12 cellular contexts compared by ENCODE assay signal in genomic region chr10:93124580-93125318, GRCh38. TPM values are rescaled to one million over a fixed set of nuclear protein-coding genes. Genes with fewer than 3 reads are reported as not detected.
DNase-seq lines count a peak whose midpoint lies in the region; ATAC-seq and TF ChIP-seq lines count a peak whose summit lies in the region.
"Had no signal": no experiment of that assay in that cellular context is flagged by ENCODE, and none has a peak within 500 bp of the region (broad histone marks: within the 10 kb centered on the region; RNA-seq: fewer than 3 reads in every experiment).

No MANE protein-coding gene starts in this region.

- in situ Hi-C loops in gastrocnemius medialis (cut with MboI; ENCODE audit: low sequenced_read_pairs in 4 of 4), result loop anchor here in 3 of 4 donors (10.0 to 25.0 kb wide), 2 partner anchors 163 to 170 kb away; no protein-coding TSS in a partner anchor

- H3K4me3 ChIP-seq in gastrocnemius medialis, result no peak overlapping the region

- DNase-seq in CD1c-positive myeloid dendritic cell (ENCODE audit: extremely low spot score) (peak; percentile 45), activated B cell treated with CpG ODN at 0.5 μM for 24 hours (no peak), gastrocnemius medialis (no peak), DMS53 treated with DMSO at 0.1 percent for 48 hours (lab: John Stamatoyannopoulos, UW; ENCODE audit: unreplicated experiment) (no peak), DMS 273 (lab: John Stamatoyannopoulos, UW; ENCODE audit: unreplicated experiment) (no peak), NCI-H1105 (lab: John Stamatoyannopoulos, UW) (no peak)
- DNase-seq: glutamatergic neuron, T-helper 9 cell had no signal

- no peak overlapping the region for H3K27ac ChIP-seq in gastrocnemius medialis

- peak overlapping the region; percentile 33 for H3K27ac Mint-ChIP-seq in activated B cell treated with CpG ODN at 0.5 μM for 24 hours
- H3K27ac Mint-ChIP-seq: dendritic cell treated with granulocyte-macrophage colony-stimulating factor and Interleukin-4, amounts not matched to agents 40 ng/mL and 50 ng/mL, for 4 days; stimulated activated naive CD8-positive, alpha-beta T cell treated with anti-CD3 and anti-CD28 coated beads, Interleukin-15, Interleukin-2, amounts not matched to agents 100 ng/mL and 50 ng/mL, for 24 hours had no signal

- no peaks in the 10 kb centered on the region for H3K27me3 ChIP-seq in gastrocnemius medialis

- H3K9me3 ChIP-seq in gastrocnemius medialis, result no peaks in the 10 kb centered on the region

- no peaks in the 10 kb centered on the region for H3K27me3 Mint-ChIP-seq in activated B cell treated with CpG ODN at 0.5 μM for 24 hours
- H3K27me3 Mint-ChIP-seq: stimulated activated naive CD8-positive, alpha-beta T cell treated with anti-CD3 and anti-CD28 coated beads, Interleukin-15, Interleukin-2, amounts not matched to agents 100 ng/mL and 50 ng/mL, for 24 hours had no signal

- intact Hi-C loops in activated B cell treated with CpG ODN at 0.5 μM for 24 hours (cut with micrococcal nuclease) (no loop called here), gastrocnemius medialis (cut with DNase I; ENCODE audit: low total_unique reads) (no loop called here)

- TF ChIP-seq CTCF in activated B cell treated with CpG ODN at 0.5 μM for 24 hours (IDR thresholded peaks at IDR 0.05), result no peak
- no peak for TF ChIP-seq CTCF in gastrocnemius medialis (IDR thresholded peaks at IDR 0.05 in 4 of 5, conservative IDR thresholded peaks at IDR 0.05 in 1 of 5)

- POLR2A ChIA-PET in activated B cell treated with CpG ODN at 0.5 μM for 24 hours (lab: Charles Lee), result no interaction called here

- ATAC-seq in GM19455 (IDR thresholded peaks at IDR 0.05; ENCODE audit: unreplicated experiment) (peak; percentile 73), HG03432 (IDR thresholded peaks at IDR 0.05; ENCODE audit: unreplicated experiment) (peak; percentile 65), activated B cell treated with CpG ODN at 0.5 μM for 24 hours (ENCODE audit: low read depth) (no peak), gastrocnemius medialis (no peak)

- no peak for TF ChIP-seq POLR2A in gastrocnemius medialis (IDR thresholded peaks at IDR 0.05)

- CTCF ChIA-PET in activated B cell treated with CpG ODN at 0.5 μM for 24 hours (lab: Charles Lee), result interaction anchor here (1.4 kb wide), 1 partner anchor 47 kb away, joined by 3 read pairs; no protein-coding TSS in a partner anchor

- H3K36me3 ChIP-seq in gastrocnemius medialis, result no peaks in the 10 kb centered on the region

- peaks cover 33% of the 10 kb centered on the region for H3K4me1 Mint-ChIP-seq in activated B cell treated with CpG ODN at 0.5 μM for 24 hours

- H3K36me3 Mint-ChIP-seq in activated B cell treated with CpG ODN at 0.5 μM for 24 hours (ENCODE audit: low read depth), result no peaks in the 10 kb centered on the region

- no peaks in the 10 kb centered on the region for H3K4me1 ChIP-seq in gastrocnemius medialis

- peaks cover 11% of the 10 kb centered on the region for H3K9me3 Mint-ChIP-seq in activated B cell treated with CpG ODN at 0.5 μM for 24 hours

- H3K4me3 Mint-ChIP-seq in activated B cell treated with CpG ODN at 0.5 μM for 24 hours, result peak overlapping the region; percentile 25
- H3K4me3 Mint-ChIP-seq: dendritic cell treated with granulocyte-macrophage colony-stimulating factor and Interleukin-4, amounts not matched to agents 40 ng/mL and 50 ng/mL, for 4 days; stimulated activated naive CD8-positive, alpha-beta T cell treated with anti-CD3 and anti-CD28 coated beads, Interleukin-15, Interleukin-2, amounts not matched to agents 100 ng/mL and 50 ng/mL, for 24 hours had no signal

RNA-seq across cellular contexts. Expression of gene CYP26A1, which starts 51.1 kb away (rescaled TPM):
- total RNA-seq in activated B cell treated with CpG ODN at 0.5 μM for 24 hours, result 0.13 TPM in 1 of 2 replicates, not detected in the other
- total RNA-seq in gastrocnemius medialis, result not detected

Comparison
In these comparisons a context has a peak if more than half of its experiments do, and no peak if none do; other contexts are left out.
1. ATAC-seq: peak in GM19455 (single experiment) and HG03432 (single experiment); none in activated B cell treated with CpG ODN at 0.5 μM for 24 hours (single experiment) and gastrocnemius medialis (0 of 2).